In genomic region chr1:150560011-150560438, GRCh38 we compare ENCODE assay signal across 1 cellular context.
A peak's percentile ranks its signal among the peaks of the same experiment; 100 is the strongest.
TF ChIP-seq lines count a peak whose summit lies in the region.

No MANE protein-coding gene starts in this region.

TF ChIP-seq in HepG2, 621 proteins besides CTCF, POLR2A, EP300 and RAD21 (continued from another document and continues in another):
- no peak for TF ChIP-seq REST (IDR thresholded peaks at IDR 0.05; ENCODE audit: borderline replicate concordance in 1 of 2, low read depth in 1 of 2, low read length in 2 of 2)
- peak; percentile 9 for TF ChIP-seq TEAD3 (CRISPR knock-in tag; optimal IDR thresholded peaks at IDR 0.05; ENCODE audit: borderline replicate concordance)
- peak; percentile 42; the same call in 1 of the 2 replicates for TF ChIP-seq IRF9 (CRISPR knock-in tag; IDR thresholded peaks at IDR 0.05; ENCODE audit: borderline replicate concordance)
- 0 out of 2 replicates have a peak, but pooled peaks have one; percentile 33 for TF ChIP-seq ZNF547 (CRISPR knock-in tag; IDR thresholded peaks at IDR 0.05)
- TF ChIP-seq SYNCRIP (IDR thresholded peaks at IDR 0.05; ENCODE audit: insufficient read depth, low read depth, low read length), result no peak
- TF ChIP-seq ERF (CRISPR knock-in tag; IDR thresholded peaks at IDR 0.05), result 0 out of 2 replicates have a peak, but pooled peaks have one; percentile 38
- no peak for TF ChIP-seq CBX1 (IDR thresholded peaks at IDR 0.05; ENCODE audit: low read depth)
- no peak for TF ChIP-seq HES4 (CRISPR knock-in tag; IDR thresholded peaks at IDR 0.05; ENCODE audit: borderline replicate concordance)
- no peak for TF ChIP-seq ATF7 (IDR thresholded peaks at IDR 0.05)
- TF ChIP-seq ATF7 (CRISPR knock-in tag; IDR thresholded peaks at IDR 0.05), result no peak
- TF ChIP-seq ZNF792 (CRISPR knock-in tag; IDR thresholded peaks at IDR 0.05), result no peak
- TF ChIP-seq DZIP1 (CRISPR knock-in tag; IDR thresholded peaks at IDR 0.05), result no peak
- TF ChIP-seq EHMT2 (IDR thresholded peaks at IDR 0.05; ENCODE audit: borderline replicate concordance, low read depth, low read length), result no peak
- no peak for TF ChIP-seq ZFP82 (CRISPR knock-in tag; IDR thresholded peaks at IDR 0.05; ENCODE audit: borderline replicate concordance)
- no peak for TF ChIP-seq SMAD9 (CRISPR knock-in tag; IDR thresholded peaks at IDR 0.05)
- no peak for TF ChIP-seq FOXA1 (IDR thresholded peaks at IDR 0.05)
- no peak for TF ChIP-seq FOXA1 (CRISPR knock-in tag; IDR thresholded peaks at IDR 0.05)
- no peak for TF ChIP-seq ZNF224 (CRISPR knock-in tag; IDR thresholded peaks at IDR 0.05)
- TF ChIP-seq ZFP36L2 (CRISPR knock-in tag; IDR thresholded peaks at IDR 0.05), result no peak
- peak; percentile 56; the same call in 1 of the 2 replicates for TF ChIP-seq KDM2A (CRISPR knock-in tag; IDR thresholded peaks at IDR 0.05; ENCODE audit: borderline replicate concordance, low read depth)
- TF ChIP-seq BCL3 (CRISPR knock-in tag; IDR thresholded peaks at IDR 0.05), result 0 out of 2 replicates have a peak, but pooled peaks have one; percentile 22
- TF ChIP-seq ETV6 (CRISPR knock-in tag; conservative IDR thresholded peaks at IDR 0.05), result no peak
- no peak for TF ChIP-seq CEBPZ (IDR thresholded peaks at IDR 0.05; ENCODE audit: low read length)
- no peak for TF ChIP-seq ZNF598 (CRISPR knock-in tag; IDR thresholded peaks at IDR 0.05; ENCODE audit: borderline replicate concordance)
- TF ChIP-seq MXD3 (CRISPR knock-in tag; IDR thresholded peaks at IDR 0.05), result no peak
- no peak for TF ChIP-seq FLYWCH1 (CRISPR knock-in tag; IDR thresholded peaks at IDR 0.05)
- TF ChIP-seq HNF4A (CRISPR knock-in tag; IDR thresholded peaks at IDR 0.05), result no peak
- TF ChIP-seq HDAC1 (CRISPR knock-in tag; IDR thresholded peaks at IDR 0.05), result no peak
- no peak for TF ChIP-seq HINFP (CRISPR knock-in tag; IDR thresholded peaks at IDR 0.05; ENCODE audit: low read depth)
- TF ChIP-seq ZNF704 (CRISPR knock-in tag; IDR thresholded peaks at IDR 0.05; ENCODE audit: borderline replicate concordance), result no peak
- TF ChIP-seq AHDC1 (CRISPR knock-in tag; IDR thresholded peaks at IDR 0.05; ENCODE audit: borderline replicate concordance), result no peak
- TF ChIP-seq MLX (CRISPR knock-in tag; IDR thresholded peaks at IDR 0.05), result no peak
- no peak for TF ChIP-seq KMT2B (CRISPR knock-in tag; IDR thresholded peaks at IDR 0.05)
- TF ChIP-seq PHF20 (CRISPR knock-in tag; IDR thresholded peaks at IDR 0.05), result no peak
- TF ChIP-seq TOPORS (CRISPR knock-in tag; IDR thresholded peaks at IDR 0.05), result no peak
- TF ChIP-seq ZBTB21 (CRISPR knock-in tag; IDR thresholded peaks at IDR 0.05), result no peak
- TF ChIP-seq NFE2L2 (IDR thresholded peaks at IDR 0.05; ENCODE audit: low read length), result no peak
